ENCODE assay signal across 6 cellular contexts in genomic region chr12:92381856-92382255, GRCh38.
"Had no signal": no experiment of that assay in that cellular context is flagged by ENCODE, and none has a peak within 500 bp of the region (broad histone marks: within the 10 kb centered on the region; RNA-seq: fewer than 3 reads in every experiment).

No MANE protein-coding gene starts in this region.

- H3K9me3 Mint-ChIP-seq: IgD-negative memory B cell had no signal

- FAIRE-seq: HTR-8/SVneo had no signal

- H3K27me3 Mint-ChIP-seq: IgD-negative memory B cell had no signal

- H3K4me3 Mint-ChIP-seq: IgD-negative memory B cell had no signal

- DNase-seq: IMR-90, KBM-7, KG1 had no signal

- H3K27ac ChIP-seq: HL-60 had no signal
